In genomic region chr16:84159006-84159405, GRCh38 we compare ENCODE assay signal across 1 cellular context.
TF ChIP-seq lines count a peak whose summit lies in the region.

No MANE protein-coding gene starts in this region.

TF ChIP-seq in SK-N-SH, 30 proteins besides CTCF, POLR2A, EP300 and RAD21:
- no peak for TF ChIP-seq REST (IDR thresholded peaks at IDR 0.05; ENCODE audit: low read depth, low read length)
- TF ChIP-seq RFX5 (IDR thresholded peaks at IDR 0.05; ENCODE audit: low read length) = no peak
- TF ChIP-seq NRF1 (IDR thresholded peaks at IDR 0.05; ENCODE audit: low read depth, low read length) = no peak
- no peak for TF ChIP-seq TEAD4 (IDR thresholded peaks at IDR 0.05; ENCODE audit: borderline replicate concordance, insufficient read depth)
- TF ChIP-seq FOXM1 (IDR thresholded peaks at IDR 0.05; ENCODE audit: low read depth) = no peak
- no peak for TF ChIP-seq USF2 (IDR thresholded peaks at IDR 0.05; ENCODE audit: borderline replicate concordance, low read depth, low read length)
- no peak for TF ChIP-seq MAX (IDR thresholded peaks at IDR 0.05; ENCODE audit: low read depth)
- TF ChIP-seq IRF3 (IDR thresholded peaks at IDR 0.05; ENCODE audit: low read depth, low read length) = no peak
- no peak for TF ChIP-seq ZBTB33 (IDR thresholded peaks at IDR 0.05; ENCODE audit: borderline replicate concordance, low read depth)
- TF ChIP-seq MEF2A (IDR thresholded peaks at IDR 0.05; ENCODE audit: borderline replicate concordance, low read depth) = no peak
- no peak for TF ChIP-seq USF1 (IDR thresholded peaks at IDR 0.05; ENCODE audit: borderline replicate concordance, low read depth)
- no peak for TF ChIP-seq RCOR1 (IDR thresholded peaks at IDR 0.05; ENCODE audit: low read length)
- no peak for TF ChIP-seq PBX3 (IDR thresholded peaks at IDR 0.05)
- no peak for TF ChIP-seq ELF1 (IDR thresholded peaks at IDR 0.05)
- TF ChIP-seq TAF1 (IDR thresholded peaks at IDR 0.05; ENCODE audit: borderline replicate concordance, low read depth, low read length) = no peak
